1 cellular context compared by ENCODE assay signal in the genomic region with DNA sequence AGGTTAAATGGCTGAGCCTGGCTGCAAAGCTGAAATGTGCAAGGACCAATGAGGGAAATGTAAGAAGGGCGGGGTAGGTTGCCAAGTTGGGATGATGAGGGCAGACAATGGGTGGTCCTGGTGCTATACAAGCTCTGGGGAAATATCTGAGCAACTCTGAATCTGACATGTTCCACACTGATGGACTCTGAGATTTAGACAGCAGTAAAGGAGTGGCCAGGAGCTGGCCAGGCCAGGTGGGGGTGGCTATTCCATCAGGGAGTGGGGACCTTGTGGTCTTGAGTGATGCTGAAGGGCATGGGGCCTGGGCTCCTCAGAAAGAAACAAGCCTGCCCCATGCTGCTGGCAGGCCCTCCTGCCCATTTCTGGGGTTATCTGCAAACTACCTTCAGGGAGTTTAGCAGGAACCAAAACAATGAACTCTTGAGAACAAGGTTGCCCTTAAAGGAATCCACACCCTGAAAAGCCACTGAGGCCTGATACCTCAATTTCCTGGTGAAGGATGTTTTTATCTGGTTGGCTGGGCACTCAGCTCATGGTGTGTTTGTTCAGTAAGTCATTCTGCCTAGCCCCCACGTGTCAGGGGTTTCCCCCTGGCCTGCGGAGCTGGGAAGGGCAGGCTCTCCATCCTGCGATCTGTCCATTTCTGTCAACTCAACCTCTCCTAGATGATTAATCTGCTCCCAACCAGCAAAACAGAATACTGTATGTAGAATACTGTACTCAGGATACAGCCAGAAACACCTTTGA.
TF ChIP-seq lines count a peak whose summit lies in the region.

No MANE protein-coding gene starts in this region.

TF ChIP-seq in HCT116, 20 proteins besides CTCF, POLR2A, EP300 and RAD21 (continued from another document):
- TF ChIP-seq, protein P1, sequence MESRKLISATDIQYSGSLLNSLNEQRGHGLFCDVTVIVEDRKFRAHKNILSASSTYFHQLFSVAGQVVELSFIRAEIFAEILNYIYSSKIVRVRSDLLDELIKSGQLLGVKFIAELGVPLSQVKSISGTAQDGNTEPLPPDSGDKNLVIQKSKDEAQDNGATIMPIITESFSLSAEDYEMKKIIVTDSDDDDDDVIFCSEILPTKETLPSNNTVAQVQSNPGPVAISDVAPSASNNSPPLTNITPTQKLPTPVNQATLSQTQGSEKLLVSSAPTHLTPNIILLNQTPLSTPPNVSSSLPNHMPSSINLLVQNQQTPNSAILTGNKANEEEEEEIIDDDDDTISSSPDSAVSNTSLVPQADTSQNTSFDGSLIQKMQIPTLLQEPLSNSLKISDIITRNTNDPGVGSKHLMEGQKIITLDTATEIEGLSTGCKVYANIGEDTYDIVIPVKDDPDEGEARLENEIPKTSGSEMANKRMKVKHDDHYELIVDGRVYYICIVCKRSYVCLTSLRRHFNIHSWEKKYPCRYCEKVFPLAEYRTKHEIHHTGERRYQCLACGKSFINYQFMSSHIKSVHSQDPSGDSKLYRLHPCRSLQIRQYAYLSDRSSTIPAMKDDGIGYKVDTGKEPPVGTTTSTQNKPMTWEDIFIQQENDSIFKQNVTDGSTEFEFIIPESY (IDR thresholded peaks at IDR 0.05; ENCODE audit: extremely low read depth, insufficient replicate concordance, low read length), result no peak
